8 cellular contexts compared by ENCODE assay signal in the genomic region with DNA sequence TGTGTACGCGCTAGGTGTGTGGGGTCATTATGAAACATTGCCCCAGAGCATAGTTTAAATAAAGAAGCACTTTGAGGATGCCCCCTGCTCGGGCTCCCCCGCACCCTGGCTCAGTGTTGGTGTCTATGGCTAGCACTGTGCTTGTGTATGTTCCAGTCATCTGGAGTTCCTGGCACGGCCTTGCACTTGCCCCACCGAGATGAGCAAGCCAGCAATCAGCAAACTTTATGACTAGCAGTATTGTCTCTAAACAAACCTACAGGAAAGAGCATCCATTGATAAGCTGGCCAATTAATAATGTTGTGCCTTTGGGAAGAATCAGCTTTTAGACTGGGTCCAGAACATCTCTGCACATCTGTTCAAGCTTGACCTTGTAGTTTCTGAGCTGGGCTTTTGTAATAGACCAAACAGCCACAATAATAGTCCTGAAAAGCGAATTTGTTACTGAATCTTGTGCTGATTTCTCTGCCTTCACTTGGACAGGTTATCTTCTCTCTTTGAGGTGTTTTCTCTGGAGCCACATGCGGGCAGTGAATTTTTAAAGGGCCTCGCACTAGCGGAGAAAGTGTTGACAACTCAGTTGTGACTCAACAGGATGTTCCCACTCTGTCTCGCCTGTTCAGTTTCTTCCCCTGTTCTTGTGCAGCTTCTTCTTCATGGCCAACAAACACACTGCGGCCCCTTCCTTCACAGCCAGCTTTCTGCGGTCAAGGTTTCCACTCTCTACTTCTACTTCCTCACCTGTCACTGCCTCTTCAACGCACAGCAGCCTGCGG. TPM values are rescaled to one million over a fixed set of nuclear protein-coding genes. Genes with fewer than 3 reads are reported as not detected.
DNase-seq lines count a peak whose midpoint lies in the region; ATAC-seq, FAIRE-seq and TF ChIP-seq lines count a peak whose summit lies in the region.

No MANE protein-coding gene starts in this region.

- peaks cover 7% of the 10 kb centered on the region for H3K4me1 Mint-ChIP-seq in activated naive CD4-positive, alpha-beta T cell treated with anti-CD3 and anti-CD28 coated beads for 36 hours (ENCODE audit: low read depth)

- no peak overlapping the region for H3K23ac ChIP-seq in mesenchymal stem cell (ENCODE audit: low read length in 2 of 2)

- H3K4me3 ChIP-seq in PC-3 (ENCODE audit: low read length) = no peak overlapping the region
- peak overlapping the region in 1 of 3 experiments; percentile 52 for H3K4me3 ChIP-seq in endothelial cell of umbilical vein (replicated peaks in 1 of 3; ENCODE audit: insufficient read depth in 1 of 3, low read depth in 1 of 3, low read length in 3 of 3)
- H3K4me3 ChIP-seq in mesenchymal stem cell (ENCODE audit: insufficient read depth in 1 of 2, low read depth in 1 of 2, low read length in 2 of 2) = peak overlapping the region in 1 of 2 experiments; percentile 78

- H2BK15ac ChIP-seq in mesenchymal stem cell (ENCODE audit: low read depth, poor library complexity, severe bottlenecking) = no peak overlapping the region

- H3K4me1 ChIP-seq in PC-3 (ENCODE audit: insufficient read depth, low read length) (no peaks in the 10 kb centered on the region), endothelial cell of umbilical vein (ENCODE audit: control insufficient read depth, extremely low read depth, insufficient read depth, low read length) (peaks cover 22% of the 10 kb centered on the region), mesenchymal stem cell (ENCODE audit: control insufficient read depth, insufficient read depth, low read depth, low read length) (peaks cover 6% of the 10 kb centered on the region)

- H3K4ac ChIP-seq in mesenchymal stem cell (ENCODE audit: low read depth in 1 of 2, low read length in 2 of 2) = no peak overlapping the region

- no peak overlapping the region for H3K9ac ChIP-seq in PC-3 (ENCODE audit: low read length)
- peak overlapping the region; percentile 89 for H3K9ac ChIP-seq in endothelial cell of umbilical vein (replicated peaks; ENCODE audit: extremely low read depth, insufficient read depth, low read length)
- peak overlapping the region; percentile 82 for H3K9ac ChIP-seq in mesenchymal stem cell (ENCODE audit: low read length)

- H3K27ac ChIP-seq in PC-3 (ENCODE audit: low read length) (no peak overlapping the region), endothelial cell of umbilical vein (ENCODE audit: insufficient read depth, low read depth, low read length) (peak overlapping the region; percentile 96), mesenchymal stem cell (ENCODE audit: low read length, poor library complexity, severe bottlenecking) (peak overlapping the region; percentile 80), substantia nigra (ENCODE audit: low read depth, low read length, poor library complexity, severe bottlenecking) (peak overlapping the region; percentile 89)

- H3K27me3 ChIP-seq in PC-3 (ENCODE audit: low read length) = 0 out of 2 replicates have a peak, but pooled peaks cover 4% of the 10 kb centered on the region
- H3K27me3 ChIP-seq in endothelial cell of umbilical vein (ENCODE audit: control insufficient read depth in 2 of 2, insufficient read depth in 2 of 2, low read length in 2 of 2) = no peaks in the 10 kb centered on the region
- peaks cover 0 to 6% of the 10 kb centered on the region in 2 experiments for H3K27me3 ChIP-seq in mesenchymal stem cell (ENCODE audit: control insufficient read depth in 1 of 2, insufficient read depth in 1 of 2, low read length in 2 of 2)

- H3K79me1 ChIP-seq in mesenchymal stem cell (replicated peaks; ENCODE audit: low read length, poor library complexity, severe bottlenecking) = peaks cover 3% of the 10 kb centered on the region

- H3F3A ChIP-seq in PC-3 (ENCODE audit: low read length, unreplicated experiment) = no peaks in the 10 kb centered on the region

- H4K20me1 ChIP-seq in PC-3 (ENCODE audit: low read length) = no peaks in the 10 kb centered on the region
- H4K20me1 ChIP-seq in endothelial cell of umbilical vein (replicated peaks; ENCODE audit: control insufficient read depth, extremely low read depth, insufficient read depth, low read length) = no peaks in the 10 kb centered on the region

- no peaks in the 10 kb centered on the region for H3K9me3 Mint-ChIP-seq in activated naive CD4-positive, alpha-beta T cell treated with anti-CD3 and anti-CD28 coated beads for 36 hours

- WGBS in mesenchymal stem cell = 21% methylated on average over 15 of the region's 15 CpGs

- FAIRE-seq in endothelial cell of umbilical vein (lab: Jason Lieb, UNC) = peak; percentile 98

- no peak for ATAC-seq in PC-3
- no peak for ATAC-seq in GM21447 (IDR thresholded peaks at IDR 0.05; ENCODE audit: unreplicated experiment)

- H3K4me3 Mint-ChIP-seq in activated naive CD4-positive, alpha-beta T cell treated with anti-CD3 and anti-CD28 coated beads for 36 hours = no peak overlapping the region

- H3K14ac ChIP-seq in mesenchymal stem cell (ENCODE audit: low read length in 2 of 2) = no peak overlapping the region

- BruUV-seq in PC-3 (replicated peaks; lab: Mats Ljungman, UMichigan) (no TSS peak), endothelial cell of umbilical vein (replicated peaks; lab: Mats Ljungman, UMichigan) (TSS peak; percentile 84)

- no peaks in the 10 kb centered on the region for H3K36me3 ChIP-seq in PC-3 (ENCODE audit: low read depth, low read length)
- H3K36me3 ChIP-seq in endothelial cell of umbilical vein (ENCODE audit: control insufficient read depth in 2 of 2, extremely low read depth in 1 of 2, insufficient read depth in 2 of 2, low read length in 2 of 2) = no peaks in the 10 kb centered on the region
- no peaks in the 10 kb centered on the region for H3K36me3 ChIP-seq in mesenchymal stem cell (ENCODE audit: control insufficient read depth in 1 of 2, insufficient read depth in 2 of 2, low read depth in 1 of 2, low read length in 2 of 2)

- peak overlapping the region in 1 of 2 experiments; percentile 42 for H2BK12ac ChIP-seq in mesenchymal stem cell (ENCODE audit: low read length in 2 of 2)

- H3K4me2 ChIP-seq in PC-3 (ENCODE audit: low read length) (no peak overlapping the region), endothelial cell of umbilical vein (ENCODE audit: insufficient read depth, low read length) (peak overlapping the region; percentile 81), mesenchymal stem cell (ENCODE audit: low read length, poor library complexity, severe bottlenecking) (peak overlapping the region; percentile 67)

- H3K9me3 ChIP-seq in PC-3 (ENCODE audit: low read length) = no peaks in the 10 kb centered on the region
- no peaks in the 10 kb centered on the region for H3K9me3 ChIP-seq in endothelial cell of umbilical vein (replicated peaks; ENCODE audit: control insufficient read depth, insufficient read depth, low read length)
- no peaks in the 10 kb centered on the region for H3K9me3 ChIP-seq in mesenchymal stem cell (ENCODE audit: control insufficient read depth, low read length)

- DNase-seq in PC-3 = peak; percentile 7
- DNase-seq in endothelial cell of umbilical vein (ENCODE audit: low read depth, low spot score) = peak; percentile 59
- DNase-seq in mesenchymal stem cell = peak; percentile 68
- DNase-seq in substantia nigra (lab: John Stamatoyannopoulos, UW) = peak; percentile 0 to 80 (median 50)
- DNase-seq in mesenteric fat pad (ENCODE audit: low spot score) = no peak
- DNase-seq in activated naive CD4-positive, alpha-beta T cell treated with anti-CD3 and anti-CD28 coated beads for 36 hours = no peak
- no peak for DNase-seq in activated CD4-positive, alpha-beta T cell treated with anti-CD3 and anti-CD28 coated beads, Interleukin-2, amount 50 U/mL, for 4 hours

- H3K27ac Mint-ChIP-seq in activated naive CD4-positive, alpha-beta T cell treated with anti-CD3 and anti-CD28 coated beads for 36 hours = no peak overlapping the region

- POLR2A ChIA-PET in PC-3 (lab: Charles Lee; ENCODE audit: unreplicated experiment) (no interaction called here), endothelial cell of umbilical vein (lab: Charles Lee) (no interaction called here)

- dilution Hi-C loops in endothelial cell of umbilical vein (cut with MboI; ENCODE audit: extremely low pct_ligation_motif_present, low sequenced_read_pairs) = no loop called here

- peak overlapping the region; percentile 14 to 48 for H3K18ac ChIP-seq in mesenchymal stem cell (ENCODE audit: low read depth in 1 of 2, low read length in 2 of 2)

- no peak overlapping the region for H2AFZ ChIP-seq in PC-3 (ENCODE audit: low read length)
- H2AFZ ChIP-seq in endothelial cell of umbilical vein (ENCODE audit: low read depth, low read length) = peak overlapping the region; percentile 67
- H2AFZ ChIP-seq in mesenchymal stem cell (ENCODE audit: low read depth, low read length) = peak overlapping the region; percentile 18

- no peak for TF ChIP-seq POLR2A in endothelial cell of umbilical vein (IDR thresholded peaks at IDR 0.05; ENCODE audit: low read depth, low read length)

- H2BK120ac ChIP-seq in mesenchymal stem cell (ENCODE audit: low read depth, low read length) = no peak overlapping the region

- peaks cover 38% of the 10 kb centered on the region for H3K27me3 Mint-ChIP-seq in activated naive CD4-positive, alpha-beta T cell treated with anti-CD3 and anti-CD28 coated beads for 36 hours (ENCODE audit: low read depth)

- TF ChIP-seq CTCF in PC-3 (conservative IDR thresholded peaks at IDR 0.05; ENCODE audit: low read depth, low read length) = no peak
- no peak for TF ChIP-seq CTCF in endothelial cell of umbilical vein (IDR thresholded peaks at IDR 0.05; ENCODE audit: extremely low read depth in 1 of 2, insufficient read depth in 1 of 2, low read depth in 1 of 2, low read length in 2 of 2)

- H3K9me1 ChIP-seq in endothelial cell of umbilical vein (replicated peaks; ENCODE audit: control insufficient read depth, extremely low read depth, insufficient read depth, low read length) = no peaks in the 10 kb centered on the region

- no peak overlapping the region for H2AK5ac ChIP-seq in mesenchymal stem cell (ENCODE audit: low read length, severe bottlenecking)

- H3K9me2 ChIP-seq in PC-3 (replicated peaks; ENCODE audit: low read length) = no peaks in the 10 kb centered on the region

- H4K91ac ChIP-seq in mesenchymal stem cell (ENCODE audit: low read length) = no peak overlapping the region

- CTCF ChIA-PET in PC-3 (lab: Charles Lee) (no interaction called here), endothelial cell of umbilical vein (lab: Charles Lee) (interaction anchor here (1.7 to 3.1 kb wide), 2 partner anchors 65 to 89 kb away, joined by 4 to 14 read pairs; no protein-coding TSS in a partner anchor)
- CTCF ChIA-PET in activated naive CD4-positive, alpha-beta T cell treated with anti-CD3 and anti-CD28 coated beads for 36 hours (lab: Charles Lee) = no interaction called here

- H3K79me2 ChIP-seq in PC-3 (ENCODE audit: low read length) = no peaks in the 10 kb centered on the region
- peaks cover 23% of the 10 kb centered on the region for H3K79me2 ChIP-seq in endothelial cell of umbilical vein (ENCODE audit: control insufficient read depth, insufficient read depth, low read length)

- H4K8ac ChIP-seq in mesenchymal stem cell (ENCODE audit: low read length) = peak overlapping the region; percentile 60

- no peaks in the 10 kb centered on the region for H3K36me3 Mint-ChIP-seq in activated naive CD4-positive, alpha-beta T cell treated with anti-CD3 and anti-CD28 coated beads for 36 hours (ENCODE audit: low read depth)

- H2BK5ac ChIP-seq in mesenchymal stem cell (ENCODE audit: low read depth, low read length, poor library complexity, severe bottlenecking) = no peak overlapping the region

- intact Hi-C loops in PC-3 (cut with micrococcal nuclease) (no loop called here), endothelial cell of umbilical vein (cut with micrococcal nuclease) (loop anchor here (1.0 to 2.0 kb wide), 4 partner anchors 16 to 88 kb away; no protein-coding TSS in a partner anchor)
- intact Hi-C loops in activated naive CD4-positive, alpha-beta T cell treated with anti-CD3 and anti-CD28 coated beads for 36 hours (cut with micrococcal nuclease) = no loop called here

RNA-seq across cellular contexts. Expression of a gene that starts 0.9 kb away (rescaled TPM):
- total RNA-seq in PC-3 (2014; rRNA removed) (not detected in 2 replicates), endothelial cell of umbilical vein (57.5 and 58.7 TPM in 2 replicates), mesenteric fat pad (22.0 TPM)
- 29.7 and 29.8 TPM in 2 replicates for polyA plus RNA-seq in endothelial cell of umbilical vein
- polyA plus RNA-seq in endothelial cell of umbilical vein (2011; cell fraction: cytosol; rRNA removed) = 25.0 and 28.6 TPM in 2 replicates
- 68.3 and 70.6 TPM in 2 replicates for polyA plus RNA-seq in endothelial cell of umbilical vein (2011; cell fraction: nucleus; rRNA removed)
- 22.9 and 24.3 TPM in 2 replicates for polyA plus RNA-seq in endothelial cell of umbilical vein (2012)
- 102 and 110 TPM in 2 replicates for polyA minus RNA-seq in endothelial cell of umbilical vein
- not detected for polyA minus RNA-seq in endothelial cell of umbilical vein (2011; cell fraction: cytosol; rRNA and poly(A)+ RNA removed)
- 66.5 and 84.4 TPM in 2 replicates for polyA minus RNA-seq in endothelial cell of umbilical vein (2011; cell fraction: nucleus; rRNA and poly(A)+ RNA removed)
- 1.8 TPM for polyA plus RNA-seq in mesenchymal stem cell (2013, experiment 1 of 2)
- polyA plus RNA-seq in mesenchymal stem cell (2013, experiment 2 of 2) = 1.6 TPM
- total RNA-seq in activated naive CD4-positive, alpha-beta T cell treated with anti-CD3 and anti-CD28 coated beads for 36 hours = not detected

Comparison
In these comparisons a context has a peak if more than half of its experiments do, and no peak if none do; other contexts are left out.
1. DNase-seq: peak in PC-3 (single experiment), endothelial cell of umbilical vein (single experiment), mesenchymal stem cell (single experiment) and substantia nigra (49 of 49); none in mesenteric fat pad (single experiment), activated naive CD4-positive, alpha-beta T cell treated with anti-CD3 and anti-CD28 coated beads for 36 hours (single experiment) and activated CD4-positive, alpha-beta T cell treated with anti-CD3 and anti-CD28 coated beads, Interleukin-2, amount 50 U/mL, for 4 hours (0 of 2).
2. RNA of a gene that starts 0.9 kb away (total RNA-seq): 57.5 to 58.7 TPM in endothelial cell of umbilical vein and 22.0 TPM in mesenteric fat pad (single experiment); not detected in PC-3 and not detected in activated naive CD4-positive, alpha-beta T cell treated with anti-CD3 and anti-CD28 coated beads for 36 hours; every median in the first group is over 10 times any median in the second.